Comparison of ENCODE assay signal across 1 cellular context in the genomic region with DNA sequence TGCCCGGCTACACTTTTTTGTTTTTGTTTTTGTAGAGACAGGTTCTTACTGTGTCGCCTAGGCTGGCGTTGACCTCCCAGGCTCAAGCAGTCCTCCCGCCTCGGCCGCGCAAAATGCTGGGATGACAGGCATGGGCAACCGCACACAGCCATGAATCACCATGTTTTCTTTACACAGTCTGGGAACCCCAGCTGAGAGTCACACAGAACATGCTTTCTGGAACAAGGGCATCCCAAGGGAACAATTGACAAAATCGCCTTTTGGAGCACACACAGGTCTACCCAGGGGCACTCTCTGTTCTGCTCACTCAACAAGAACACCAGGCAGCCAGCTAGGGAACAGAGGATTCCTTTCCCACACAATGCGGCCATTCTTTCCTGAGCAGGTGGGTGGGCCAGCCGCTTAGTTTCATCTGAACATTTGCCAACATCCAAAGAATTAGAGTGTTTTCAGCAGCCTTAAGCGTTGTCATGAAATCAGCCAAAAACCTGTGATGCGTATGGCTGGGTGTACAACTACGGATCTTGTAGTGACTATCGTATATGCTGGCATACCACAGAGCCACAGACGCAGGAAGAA.
TF ChIP-seq lines count a peak whose summit lies in the region.

No MANE protein-coding gene starts in this region.

TF ChIP-seq in K562, 482 proteins besides CTCF, POLR2A, EP300 and RAD21:
- peak in 1 of 2 experiments; percentile 6 for TF ChIP-seq E2F6 (IDR thresholded peaks at IDR 0.05; ENCODE audit: borderline replicate concordance in 1 of 2, extremely low read depth in 1 of 2, insufficient read depth in 1 of 2, insufficient read length in 1 of 2, low read depth in 1 of 2, low read length in 1 of 2, poor library complexity in 1 of 2, severe bottlenecking in 1 of 2)
- no peak for TF ChIP-seq HMG20A (CRISPR knock-in tag; conservative IDR thresholded peaks at IDR 0.05)
- TF ChIP-seq ZNF263 (CRISPR knock-in tag; IDR thresholded peaks at IDR 0.05; ENCODE audit: borderline replicate concordance): peak; percentile 38; the same call in 1 of the 2 replicates
